2 cellular contexts compared by ENCODE assay signal in genomic region chr18:8944871-8945245, GRCh38.
TF ChIP-seq lines count a peak whose summit lies in the region.

No MANE protein-coding gene starts in this region.

TF ChIP-seq in IMR-90, 13 proteins besides CTCF, POLR2A, EP300 and RAD21:
- TF ChIP-seq MAFK (IDR thresholded peaks at IDR 0.05; ENCODE audit: low read depth, low read length) (no peak), RFX5 (IDR thresholded peaks at IDR 0.05; ENCODE audit: low read depth, low read length) (no peak), MXI1 (IDR thresholded peaks at IDR 0.05; ENCODE audit: borderline replicate concordance, low read depth, low read length) (no peak), BHLHE40 (IDR thresholded peaks at IDR 0.05; ENCODE audit: low read depth, low read length) (no peak), SMC3 (IDR thresholded peaks at IDR 0.05; ENCODE audit: low read depth, low read length) (no peak), MAZ (IDR thresholded peaks at IDR 0.05; ENCODE audit: borderline replicate concordance, low read depth, low read length) (no peak), RCOR1 (IDR thresholded peaks at IDR 0.05; ENCODE audit: insufficient replicate concordance, low read length) (no peak), USF2 (IDR thresholded peaks at IDR 0.05; ENCODE audit: low read depth, low read length) (no peak), CHD1 (IDR thresholded peaks at IDR 0.05; ENCODE audit: low read depth, low read length) (no peak), CEBPB (IDR thresholded peaks at IDR 0.05; ENCODE audit: low read depth, low read length) (no peak)

TF ChIP-seq in GM12878, 131 proteins besides CTCF, POLR2A, EP300 and RAD21:
- TF ChIP-seq PAX8 (IDR thresholded peaks at IDR 0.05): no peak
- no peak for TF ChIP-seq EED (IDR thresholded peaks at IDR 0.05; ENCODE audit: low read depth)
- TF ChIP-seq MYC (IDR thresholded peaks at IDR 0.05; ENCODE audit: insufficient read depth, insufficient read length, insufficient replicate concordance, low read length, severe bottlenecking): no peak
- TF ChIP-seq, protein P1, sequence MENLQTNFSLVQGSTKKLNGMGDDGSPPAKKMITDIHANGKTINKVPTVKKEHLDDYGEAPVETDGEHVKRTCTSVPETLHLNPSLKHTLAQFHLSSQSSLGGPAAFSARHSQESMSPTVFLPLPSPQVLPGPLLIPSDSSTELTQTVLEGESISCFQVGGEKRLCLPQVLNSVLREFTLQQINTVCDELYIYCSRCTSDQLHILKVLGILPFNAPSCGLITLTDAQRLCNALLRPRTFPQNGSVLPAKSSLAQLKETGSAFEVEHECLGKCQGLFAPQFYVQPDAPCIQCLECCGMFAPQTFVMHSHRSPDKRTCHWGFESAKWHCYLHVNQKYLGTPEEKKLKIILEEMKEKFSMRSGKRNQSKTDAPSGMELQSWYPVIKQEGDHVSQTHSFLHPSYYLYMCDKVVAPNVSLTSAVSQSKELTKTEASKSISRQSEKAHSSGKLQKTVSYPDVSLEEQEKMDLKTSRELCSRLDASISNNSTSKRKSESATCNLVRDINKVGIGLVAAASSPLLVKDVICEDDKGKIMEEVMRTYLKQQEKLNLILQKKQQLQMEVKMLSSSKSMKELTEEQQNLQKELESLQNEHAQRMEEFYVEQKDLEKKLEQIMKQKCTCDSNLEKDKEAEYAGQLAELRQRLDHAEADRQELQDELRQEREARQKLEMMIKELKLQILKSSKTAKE (IDR thresholded peaks at IDR 0.05; ENCODE audit: low read depth, poor library complexity, severe bottlenecking): no peak
- no peak for TF ChIP-seq KLF5 (IDR thresholded peaks at IDR 0.05; ENCODE audit: partially characterized antibody)
- TF ChIP-seq KDM1A (IDR thresholded peaks at IDR 0.05; ENCODE audit: borderline replicate concordance): no peak
- no peak for TF ChIP-seq MYB (IDR thresholded peaks at IDR 0.05; ENCODE audit: borderline replicate concordance, low read depth, low read length)
- no peak for TF ChIP-seq JUNB (IDR thresholded peaks at IDR 0.05)
- TF ChIP-seq SMARCA5 (IDR thresholded peaks at IDR 0.05): no peak
- no peak for TF ChIP-seq FOXK2 (IDR thresholded peaks at IDR 0.05)
